ENCODE assay signal across 8 cellular contexts in the genomic region with DNA sequence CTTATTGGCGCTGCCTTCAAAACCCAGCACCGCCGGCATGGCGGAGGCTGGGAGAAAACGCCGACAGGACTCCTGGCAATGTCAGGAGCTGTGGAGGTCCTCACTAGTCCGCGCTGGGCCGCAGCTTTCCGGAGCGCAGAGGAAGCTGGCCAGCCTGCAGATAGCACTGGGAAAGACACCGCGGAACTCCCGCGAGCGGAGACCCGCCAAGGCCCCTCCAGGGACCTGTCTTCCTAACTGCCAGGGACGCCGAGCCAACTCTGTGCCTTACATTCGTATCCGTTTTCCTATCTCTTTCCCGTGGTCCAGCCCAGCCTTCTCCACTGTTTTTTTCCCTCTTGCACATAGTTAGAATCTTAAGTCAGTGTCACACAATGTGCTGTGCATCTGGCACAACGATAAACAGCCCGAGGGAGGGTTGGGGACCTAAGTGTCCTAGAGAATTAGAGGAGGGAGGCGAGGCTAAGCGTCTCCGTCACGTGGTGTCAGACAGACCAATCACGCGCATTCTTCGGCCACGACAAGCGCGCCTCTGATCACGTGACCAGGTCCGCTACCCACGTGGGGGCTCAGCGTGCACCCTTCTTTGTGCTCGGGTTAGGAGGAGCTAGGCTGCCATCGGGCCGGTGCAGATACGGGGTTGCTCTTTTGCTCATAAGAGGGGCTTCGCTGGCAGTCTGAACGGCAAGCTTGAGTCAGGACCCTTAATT. TPM values are rescaled to one million over a fixed set of nuclear protein-coding genes. Genes with fewer than 3 reads are reported as not detected.
A peak's percentile ranks its signal among the peaks of the same experiment; 100 is the strongest.
DNase-seq lines count a peak whose midpoint lies in the region; ATAC-seq and TF ChIP-seq lines count a peak whose summit lies in the region.

A gene (plus strand): TSS at position 582 of the 710 bp plus-strand sequence. CDS start 420 bp downstream, outside the sequence.
A gene (minus strand): TSS at position 168 of the 710 bp plus-strand sequence. CDS start 129 bp downstream, at position 39.

- H3K27me3 Mint-ChIP-seq in CD14-positive monocyte (ENCODE audit: low read depth in 3 of 3) = peaks cover 0 to 1% (median 0%) of the 10 kb centered on the region in 3 donors
- H3K27me3 Mint-ChIP-seq in activated CD4-positive, alpha-beta memory T cell treated with anti-CD3 and anti-CD28 coated beads for 36 hours = no peaks in the 10 kb centered on the region

- under 1% methylated on average over 44 of the region's 44 CpGs for WGBS in liver

- no peak within 1 kb of the TSS for H3K4me3 Mint-ChIP-seq in CD14-positive monocyte
- peak within 1 kb of the TSS; percentile 13 for H3K4me3 Mint-ChIP-seq in activated CD4-positive, alpha-beta memory T cell treated with anti-CD3 and anti-CD28 coated beads for 36 hours

- intact Hi-C loops in CD14-positive monocyte (cut with micrococcal nuclease) = loop anchor here (5.0 to 10.0 kb wide), 3 partner anchors 37 to 808 kb away; a partner anchor contains a TSS
- intact Hi-C loops in activated CD4-positive, alpha-beta memory T cell treated with anti-CD3 and anti-CD28 coated beads for 36 hours (cut with micrococcal nuclease) = loop anchor here (1.0 to 10.0 kb wide), 9 partner anchors 15 to 650 kb away; a partner anchor contains a TSS
- intact Hi-C loops in dorsolateral prefrontal cortex (cut with DNase I) = loop anchor here (1.0 to 5.0 kb wide), 5 partner anchors 20 to 228 kb away; a partner anchor contains a TSS

- H3K36me3 Mint-ChIP-seq in CD14-positive monocyte = peaks cover 43 to 55% of the 10 kb centered on the region in 2 donors
- peaks cover 29% of the 10 kb centered on the region for H3K36me3 Mint-ChIP-seq in activated CD4-positive, alpha-beta memory T cell treated with anti-CD3 and anti-CD28 coated beads for 36 hours

- H3K9me3 Mint-ChIP-seq in CD14-positive monocyte = no peaks in the 10 kb centered on the region
- H3K9me3 Mint-ChIP-seq in activated CD4-positive, alpha-beta memory T cell treated with anti-CD3 and anti-CD28 coated beads for 36 hours = no peaks in the 10 kb centered on the region

- H3K9ac ChIP-seq in liver (ENCODE audit: low read depth in 1 of 2, low read length in 2 of 2) = peak within 1 kb of the TSS; percentile 78 to 83

- H3K27ac ChIP-seq in dorsolateral prefrontal cortex (peak within 1 kb of the TSS; percentile 53 to 99 (median 93)), liver (ENCODE audit: low read depth in 1 of 2, low read length in 2 of 2) (peak within 1 kb of the TSS; percentile 61 to 87)

- H3K27me3 ChIP-seq in dorsolateral prefrontal cortex (no peaks in the 10 kb centered on the region), liver (ENCODE audit: control insufficient read depth in 4 of 4, insufficient read depth in 4 of 4, low read length in 3 of 4) (no peaks in the 10 kb centered on the region)

- CTCF ChIA-PET in activated CD4-positive, alpha-beta memory T cell treated with anti-CD3 and anti-CD28 coated beads for 36 hours (lab: Charles Lee) = interaction anchor here (0.7 to 4.3 kb wide), 9 partner anchors 11 to 516 kb away, joined by 3 to 29 read pairs (median 6); a partner anchor contains a TSS

- ATAC-seq in GM19397 (IDR thresholded peaks at IDR 0.05; ENCODE audit: unreplicated experiment) = peak; percentile 91
- ATAC-seq in HG03571 (IDR thresholded peaks at IDR 0.05; ENCODE audit: unreplicated experiment) = peak; percentile 78

- H3K4me1 Mint-ChIP-seq in CD14-positive monocyte = peaks cover 5% of the 10 kb centered on the region
- peaks cover 23% of the 10 kb centered on the region for H3K4me1 Mint-ChIP-seq in activated CD4-positive, alpha-beta memory T cell treated with anti-CD3 and anti-CD28 coated beads for 36 hours (ENCODE audit: low read depth)

- POLR2A ChIA-PET in activated CD4-positive, alpha-beta memory T cell treated with anti-CD3 and anti-CD28 coated beads for 36 hours (lab: Charles Lee) = interaction anchor here (0.6 to 4.6 kb wide), 12 partner anchors 9 to 228 kb away, joined by 3 to 66 read pairs (median 6); a partner anchor contains a TSS

- TF ChIP-seq CTCF in CD14-positive monocyte (IDR thresholded peaks at IDR 0.05) (no peak), dorsolateral prefrontal cortex (IDR thresholded peaks at IDR 0.05 in 54 of 56, conservative IDR thresholded peaks at IDR 0.05 in 2 of 56; ENCODE audit: low read depth in 1 of 56, partially characterized antibody in 56 of 56) (peak in 13 of 56 donors; percentile 0 to 44 (median 16)), liver (IDR thresholded peaks at IDR 0.05; ENCODE audit: low read depth, low read length, missing input control) (no peak)

- no peak for TF ChIP-seq RAD21 in liver (IDR thresholded peaks at IDR 0.05)

- H3K9me3 ChIP-seq in liver (ENCODE audit: control insufficient read depth in 4 of 4, low read length in 3 of 4) = no peaks in the 10 kb centered on the region

- peak within 1 kb of the TSS in 1 of 7 donors; percentile 11 for H3K27ac Mint-ChIP-seq in CD14-positive monocyte
- H3K27ac Mint-ChIP-seq in activated CD4-positive, alpha-beta memory T cell treated with anti-CD3 and anti-CD28 coated beads for 36 hours = no peak within 1 kb of the TSS

- peak; percentile 98 for DNase-seq in CD14-positive monocyte (ENCODE audit: low spot score)
- peak; percentile 99 for DNase-seq in NCI-H82 (lab: John Stamatoyannopoulos, UW)
- peak; percentile 99 for DNase-seq in activated CD4-positive, alpha-beta memory T cell treated with anti-CD3 and anti-CD28 coated beads for 36 hours
- peak; percentile 98 to 99 (median 99) for DNase-seq in dorsolateral prefrontal cortex
- peak; percentile 99 for DNase-seq in stimulated activated CD4-positive, alpha-beta T cell treated with anti-CD3 and anti-CD28 coated beads, Interleukin-4, amount 100 ng/mL, for 24 hours

- peak within 1 kb of the TSS; percentile 63 to 99 (median 88) for H3K4me3 ChIP-seq in dorsolateral prefrontal cortex
- H3K4me3 ChIP-seq in liver (ENCODE audit: low read depth in 1 of 3, low read length in 3 of 3) = peak within 1 kb of the TSS; percentile 82 to 87 (median 83)

- H3K4me1 ChIP-seq in liver (ENCODE audit: control insufficient read depth in 4 of 4, insufficient read depth in 4 of 4, low read length in 3 of 4) = peaks cover 4 to 25% (median 15%) of the 10 kb centered on the region in 4 donors

- H3K36me3 ChIP-seq in liver (ENCODE audit: control insufficient read depth in 4 of 4, insufficient read depth in 3 of 4, low read depth in 1 of 4, low read length in 3 of 4) = peaks cover 9 to 44% (median 38%) of the 10 kb centered on the region in 4 donors

TF ChIP-seq in liver, 16 proteins besides CTCF, POLR2A, EP300 and RAD21 (continues in another document):
- TF ChIP-seq EGR1 (IDR thresholded peaks at IDR 0.05; ENCODE audit: low read depth in 2 of 2) (peak in 1 of 2 donors; percentile 87), YY1 (IDR thresholded peaks at IDR 0.05) (peak; percentile 65), SP1 (IDR thresholded peaks at IDR 0.05) (peak; percentile 76), JUND (IDR thresholded peaks at IDR 0.05) (no peak), HNF4A (conservative IDR thresholded peaks at IDR 0.05) (peak in 1 of 2 donors; percentile 11), TAF1 (conservative IDR thresholded peaks at IDR 0.05) (peak; percentile 73)
- TF ChIP-seq, protein P1, sequence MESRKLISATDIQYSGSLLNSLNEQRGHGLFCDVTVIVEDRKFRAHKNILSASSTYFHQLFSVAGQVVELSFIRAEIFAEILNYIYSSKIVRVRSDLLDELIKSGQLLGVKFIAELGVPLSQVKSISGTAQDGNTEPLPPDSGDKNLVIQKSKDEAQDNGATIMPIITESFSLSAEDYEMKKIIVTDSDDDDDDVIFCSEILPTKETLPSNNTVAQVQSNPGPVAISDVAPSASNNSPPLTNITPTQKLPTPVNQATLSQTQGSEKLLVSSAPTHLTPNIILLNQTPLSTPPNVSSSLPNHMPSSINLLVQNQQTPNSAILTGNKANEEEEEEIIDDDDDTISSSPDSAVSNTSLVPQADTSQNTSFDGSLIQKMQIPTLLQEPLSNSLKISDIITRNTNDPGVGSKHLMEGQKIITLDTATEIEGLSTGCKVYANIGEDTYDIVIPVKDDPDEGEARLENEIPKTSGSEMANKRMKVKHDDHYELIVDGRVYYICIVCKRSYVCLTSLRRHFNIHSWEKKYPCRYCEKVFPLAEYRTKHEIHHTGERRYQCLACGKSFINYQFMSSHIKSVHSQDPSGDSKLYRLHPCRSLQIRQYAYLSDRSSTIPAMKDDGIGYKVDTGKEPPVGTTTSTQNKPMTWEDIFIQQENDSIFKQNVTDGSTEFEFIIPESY (IDR thresholded peaks at IDR 0.05) = peak; percentile 97
- TF ChIP-seq, protein P2, sequence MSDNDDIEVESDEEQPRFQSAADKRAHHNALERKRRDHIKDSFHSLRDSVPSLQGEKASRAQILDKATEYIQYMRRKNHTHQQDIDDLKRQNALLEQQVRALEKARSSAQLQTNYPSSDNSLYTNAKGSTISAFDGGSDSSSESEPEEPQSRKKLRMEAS (IDR thresholded peaks at IDR 0.05) = peak; percentile 87

RNA-seq across cellular contexts. Expression of the first gene that starts in this region (rescaled TPM):
- polyA plus RNA-seq in CD14-positive monocyte (10 to 100 TPM; 69.7 to 85.4 TPM), liver (10 to 100 TPM; 50.3 to 64.5 TPM)
- total RNA-seq in activated CD4-positive, alpha-beta memory T cell treated with anti-CD3 and anti-CD28 coated beads for 36 hours = 100 to 1,000 TPM; 186 to 193 TPM
- total RNA-seq in dorsolateral prefrontal cortex (100 to 1,000 TPM in 2 of 120 experiments, 10 to 100 TPM in 118; 36.8 to 106 (median 72.0) TPM), liver (10 to 100 TPM; 32.4 to 43.2 TPM)

RNA-seq across cellular contexts. Expression of the second gene that starts in this region (rescaled TPM):
- polyA plus RNA-seq in CD14-positive monocyte = 10 to 100 TPM; 34.7 to 40.0 TPM
- total RNA-seq in activated CD4-positive, alpha-beta memory T cell treated with anti-CD3 and anti-CD28 coated beads for 36 hours = 10 to 100 TPM; 39.2 to 41.0 TPM
- total RNA-seq in dorsolateral prefrontal cortex = 10 to 100 TPM; 29.3 to 87.4 (median 51.0) TPM
- 10 to 100 TPM; 29.0 to 39.0 TPM for total RNA-seq in liver
- polyA plus RNA-seq in liver = 10 to 100 TPM; 18.1 to 20.5 TPM

Comparison
In these comparisons a context has a peak if more than half of its experiments do, and no peak if none do; other contexts are left out.
1. Peak in every context shown above with its lines: DNase-seq, ATAC-seq, H3K4me3 ChIP-seq and H3K27ac ChIP-seq.